In genomic region chr9:70121818-70122436, GRCh38 we compare ENCODE assay signal across 20 cellular contexts.
DNase-seq lines count a peak whose midpoint lies in the region; ATAC-seq and TF ChIP-seq lines count a peak whose summit lies in the region.
"Had no signal": no experiment of that assay in that cellular context is flagged by ENCODE, and none has a peak within 500 bp of the region (broad histone marks: within the 10 kb centered on the region; RNA-seq: fewer than 3 reads in every experiment).

No MANE protein-coding gene starts in this region.

- WGBS in IMR-90 (ENCODE audit: extremely low coverage in 2 of 2, insufficient read length in 1 of 2), 2 experiments = no CpG with 5 or more reads among the region's 2 CpGs

- H3K4me2 ChIP-seq in IMR-90 (ENCODE audit: low read depth, low read length) = no peak overlapping the region
- H3K4me2 ChIP-seq: hepatocyte had no signal

- no peaks in the 10 kb centered on the region for H3K9me3 ChIP-seq in IMR-90 (ENCODE audit: control insufficient read depth, insufficient read depth, low read length)
- H3K9me3 ChIP-seq in muscle layer of colon (ENCODE audit: low read length) = no peaks in the 10 kb centered on the region

- POLR2A ChIA-PET in IMR-90 (lab: Charles Lee; ENCODE audit: unreplicated experiment) = no interaction called here

- H2BK120ac ChIP-seq in IMR-90 (ENCODE audit: low read depth, low read length) = peak overlapping the region; percentile 48

- dilution Hi-C loops in IMR-90 (cut with HindIII; ENCODE audit: low sequenced_read_pairs, unreplicated experiment) = no loop called here

- BruUV-seq in IMR-90 (replicated peaks; lab: Mats Ljungman, UMichigan) = no TSS peak

- H3K27ac ChIP-seq in IMR-90 (ENCODE audit: insufficient read depth, low read length) (no peak overlapping the region), epithelial cell of prostate (peak overlapping the region; percentile 58), muscle layer of colon (ENCODE audit: low read depth, low read length) (peak overlapping the region; percentile 17)
- H3K27ac ChIP-seq: hepatocyte had no signal

- H3K36me3 ChIP-seq in IMR-90 (ENCODE audit: control insufficient read depth, insufficient read depth, low read length) (no peaks in the 10 kb centered on the region), muscle layer of colon (ENCODE audit: insufficient read depth, low read length) (peaks cover 93% of the 10 kb centered on the region)

- H3K14ac ChIP-seq in IMR-90 (replicated peaks; ENCODE audit: low read depth, low read length) = peak overlapping the region; percentile 41; the same call in 1 of the 2 replicates

- H3K23ac ChIP-seq in IMR-90 (ENCODE audit: low read depth, low read length) = peak overlapping the region; percentile 13; the same call in 1 of the 2 replicates

- in situ Hi-C loops in IMR-90 (cut with MboI; ENCODE audit: low sequenced_read_pairs) = loop anchor here (10.0 to 25.0 kb wide), 2 partner anchors 483 to 710 kb away; no protein-coding TSS in a partner anchor

- intact Hi-C loops in IMR-90 (cut with micrococcal nuclease) = loop anchor here (1.0 to 5.0 kb wide), 4 partner anchors 107 to 480 kb away; partner anchors contain the start of gene SMC5

- H3K9me1 ChIP-seq in IMR-90 (ENCODE audit: insufficient read depth, low read length) = peaks cover 14% of the 10 kb centered on the region; the same call in 1 of the 2 replicates

- DNase-seq in AG08395 (ENCODE audit: low spot score) = peak; percentile 52
- peak; percentile 65 for DNase-seq in IMR-90
- DNase-seq in epithelial cell of prostate (ENCODE audit: low read depth, low spot score) = no peak
- DNase-seq in epidermal melanocyte (ENCODE audit: insufficient read length, low spot score) = no peak
- no peak for DNase-seq in NCI-H187 (lab: John Stamatoyannopoulos, UW)
- DNase-seq in DMS53 (lab: John Stamatoyannopoulos, UW) = no peak
- DNase-seq: activated B cell treated with CpG ODN at 0.5 μM for 24 hours; activated CD8-positive, alpha-beta memory T cell treated with anti-CD3 and anti-CD28 coated beads, Interleukin-2, amount 10 ng/mL, durations not matched to agents 7 days and 5 days; activated effector memory CD4-positive, alpha-beta T cell treated with anti-CD3 and anti-CD28 coated beads, Interleukin-2, amount 50 U/mL, for 16 hours; amniotic stem cell; CD8-positive, alpha-beta T cell; midbrain; NCI-H146; NCI-H446 treated with DMSO at 0.1 percent for 48 hours; SIG-M5; stimulated activated CD4-positive, alpha-beta T cell treated with anti-CD3 and anti-CD28 coated beads, Interleukin-4, amount 100 ng/mL, for 24 hours; T-helper 2 cell had no signal

- no peaks in the 10 kb centered on the region for H3K79me1 ChIP-seq in IMR-90 (ENCODE audit: low read depth in 1 of 2, low read length in 2 of 2)

- H2AFZ ChIP-seq in IMR-90 (replicated peaks; ENCODE audit: low read length, poor library complexity) = no peak overlapping the region
- H2AFZ ChIP-seq: hepatocyte had no signal

- H3K4me3 ChIP-seq in IMR-90 (ENCODE audit: insufficient read depth, low read depth, low read length) (no peak overlapping the region), muscle layer of colon (ENCODE audit: low read depth in 1 of 2, low read length in 2 of 2) (no peak overlapping the region)
- H3K4me3 ChIP-seq: hepatocyte had no signal

- no peaks in the 10 kb centered on the region for H4K20me1 ChIP-seq in IMR-90 (ENCODE audit: insufficient read depth, low read length)

- H3K4me1 ChIP-seq in IMR-90 (ENCODE audit: control insufficient read depth, insufficient read depth, low read length) (peaks cover 17% of the 10 kb centered on the region), muscle layer of colon (ENCODE audit: insufficient read depth, low read length) (peaks cover 21% of the 10 kb centered on the region)

- CTCF ChIA-PET in IMR-90 (lab: Yijun Ruan, JAX) = interaction anchor here (0.5 to 1.5 kb wide), 6 partner anchors 11 to 840 kb away, joined by 3 to 5 read pairs (median 4); no protein-coding TSS in a partner anchor

- H4K5ac ChIP-seq in IMR-90 (ENCODE audit: low read depth, low read length) = no peak overlapping the region

- peak overlapping the region; percentile 50; the same call in 1 of the 2 replicates for H2BK20ac ChIP-seq in IMR-90 (ENCODE audit: low read depth, low read length)

- TF ChIP-seq RAD21 in IMR-90 (IDR thresholded peaks at IDR 0.05; ENCODE audit: low read length) = no peak

- ATAC-seq in IMR-90 (ENCODE audit: low read depth) (no peak), HG03460 (IDR thresholded peaks at IDR 0.05; ENCODE audit: unreplicated experiment) (no peak)
- ATAC-seq: activated CD8-positive, alpha-beta memory T cell treated with anti-CD3 and anti-CD28 coated beads, Interleukin-2, amount 10 ng/mL, durations not matched to agents 7 days and 5 days; CD8-positive, alpha-beta T cell had no signal

- H3K56ac ChIP-seq in IMR-90 (ENCODE audit: extremely low read depth, insufficient read depth, low read length) = no peak overlapping the region

- H4K8ac ChIP-seq in IMR-90 (ENCODE audit: low read depth in 2 of 2, low read length in 2 of 2) = no peak overlapping the region; a peak in 1 of 4 replicates

- H3K9ac ChIP-seq in IMR-90 (ENCODE audit: low read depth, low read length) (no peak overlapping the region), muscle layer of colon (ENCODE audit: low read length) (no peak overlapping the region)

- H2BK5ac ChIP-seq in IMR-90 (ENCODE audit: low read depth, low read length, poor library complexity, severe bottlenecking) = peak overlapping the region; percentile 4

- H2BK15ac ChIP-seq in IMR-90 (ENCODE audit: low read depth, low read length) = peak overlapping the region; percentile 31; the same call in 2 of the 3 replicates

- no peak for TF ChIP-seq POLR2A in IMR-90 (IDR thresholded peaks at IDR 0.05; ENCODE audit: low read depth, low read length)

- H3K27me3 ChIP-seq in IMR-90 (ENCODE audit: control insufficient read depth, insufficient read depth, low read length) (no peaks in the 10 kb centered on the region), muscle layer of colon (ENCODE audit: control insufficient read depth in 1 of 2, insufficient read depth in 2 of 2, low read length in 2 of 2) (no peaks in the 10 kb centered on the region)
- H3K27me3 ChIP-seq: hepatocyte had no signal

- H3K4ac ChIP-seq in IMR-90 (ENCODE audit: low read depth, low read length) = peak overlapping the region; percentile 70

- peak overlapping the region; percentile 81; the same call in 1 of the 2 replicates for H2AK5ac ChIP-seq in IMR-90 (ENCODE audit: low read depth, low read length)

- H3K18ac ChIP-seq in IMR-90 (ENCODE audit: low read depth, low read length) = peak overlapping the region; percentile 20; the same call in 1 of the 2 replicates

- peak overlapping the region; percentile 2 for H2AK9ac ChIP-seq in IMR-90 (replicated peaks; ENCODE audit: low read depth, low read length, poor library complexity)

- no peak overlapping the region for H4K91ac ChIP-seq in IMR-90 (ENCODE audit: insufficient read depth, low read depth, low read length)

- TF ChIP-seq CTCF in IMR-90 (conservative IDR thresholded peaks at IDR 0.05; ENCODE audit: low read depth, low read length) = no peak

TF ChIP-seq in IMR-90, 13 proteins besides CTCF, POLR2A, EP300 and RAD21:
- TF ChIP-seq MAFK (IDR thresholded peaks at IDR 0.05; ENCODE audit: low read depth, low read length) = peak; percentile 22; the same call in 1 of the 2 replicates
- TF ChIP-seq RFX5 (IDR thresholded peaks at IDR 0.05; ENCODE audit: low read depth, low read length) = no peak

Comparison
In these comparisons a context has a peak if more than half of its experiments do, and no peak if none do; other contexts are left out.
1. DNase-seq: peak in AG08395 (single experiment) and IMR-90 (single experiment); none in epithelial cell of prostate (single experiment), epidermal melanocyte (single experiment), NCI-H187 (0 of 2) and DMS53 (single experiment).